Comparison of ENCODE assay signal across 11 cellular contexts in the genomic region with DNA sequence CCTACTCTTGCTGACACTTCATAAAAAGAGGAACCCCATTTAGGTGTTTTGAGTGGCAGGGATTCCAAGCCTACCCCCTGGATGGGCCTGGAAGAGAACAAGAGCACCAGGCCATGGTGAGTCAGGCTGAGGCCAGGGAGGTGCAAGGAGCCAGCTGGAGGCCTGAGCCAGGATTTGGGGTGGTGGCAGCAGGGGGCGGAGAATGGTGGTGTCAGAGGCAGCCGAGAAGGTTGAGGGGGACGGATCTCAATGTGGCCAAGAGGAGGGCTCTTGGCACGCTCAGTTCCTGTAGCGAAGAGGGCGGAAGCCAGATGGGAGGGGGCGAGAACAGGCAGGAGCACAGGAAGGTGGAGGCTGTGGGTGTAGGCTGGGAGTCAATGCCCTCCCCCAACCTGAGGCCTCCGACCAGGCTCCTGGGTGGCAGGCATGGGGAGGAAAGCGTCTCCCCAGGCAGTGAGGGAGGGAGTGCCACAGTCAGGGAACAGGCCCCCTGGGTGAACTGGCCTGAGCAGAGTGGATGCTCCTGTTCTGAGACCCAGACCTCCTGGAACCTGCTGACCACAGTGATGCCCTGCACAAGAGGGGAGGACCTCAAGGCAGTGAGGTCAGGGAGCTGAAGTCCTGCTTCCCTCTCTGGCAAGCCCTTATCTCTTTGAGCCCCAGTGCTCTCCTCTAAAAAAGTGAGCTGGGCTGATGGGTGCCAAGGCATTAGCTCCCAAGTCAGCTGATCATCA. TPM values are rescaled to one million over a fixed set of nuclear protein-coding genes. Genes with fewer than 3 reads are reported as not detected.
DNase-seq lines count a peak whose midpoint lies in the region; ATAC-seq and TF ChIP-seq lines count a peak whose summit lies in the region.
"Had no signal": no experiment of that assay in that cellular context is flagged by ENCODE, and none has a peak within 500 bp of the region (broad histone marks: within the 10 kb centered on the region; RNA-seq: fewer than 3 reads in every experiment).

No MANE protein-coding gene starts in this region.

- peaks cover 10% of the 10 kb centered on the region for H3K4me1 Mint-ChIP-seq in type B pancreatic cell (ENCODE audit: unreplicated experiment)

- H3K27ac Mint-ChIP-seq in type B pancreatic cell = no peak overlapping the region
- H3K27ac Mint-ChIP-seq: stimulated activated memory B cell treated with anti-CD40 and anti-IgM and Interleukin-4, amounts not matched to agents 10 μg/mL and 1 μg/mL and 100 μg/mL, for 72 hours had no signal

- DNase-seq in stimulated activated CD4-positive, alpha-beta T cell treated with anti-CD3 and anti-CD28 coated beads, Interleukin-12 subunit alpha, Interleukin-12 subunit beta, amount 100 ng/mL, for 4 hours = peak; percentile 14
- no peak for DNase-seq in stimulated activated CD4-positive, alpha-beta T cell treated with anti-CD3 and anti-CD28 coated beads, Interleukin-2, amount 100 ng/mL, for 48 hours
- DNase-seq in Kasumi-1 (lab: John Stamatoyannopoulos, UW) = peak; percentile 76 to 83
- peak; percentile 25 for DNase-seq in activated gamma-delta T cell treated with anti-CD3 and anti-CD28 coated beads, Interleukin-2, amount 50 U/mL, for 16 hours (ENCODE audit: low read depth)
- no peak for DNase-seq in type B pancreatic cell (ENCODE audit: extremely low spot score, unreplicated experiment)
- DNase-seq in RWPE1 (ENCODE audit: low spot score) = no peak
- no peak for DNase-seq in SHP77 treated with DMSO at 0.1 percent for 48 hours (lab: John Stamatoyannopoulos, UW)
- DNase-seq: foreskin melanocyte had no signal

- TF ChIP-seq CTCF in type B pancreatic cell (conservative IDR thresholded peaks at IDR 0.05) (no peak), RWPE1 (conservative IDR thresholded peaks at IDR 0.05; ENCODE audit: low read depth) (no peak)

- H3K4me3 Mint-ChIP-seq in type B pancreatic cell = peak overlapping the region; percentile 31
- H3K4me3 Mint-ChIP-seq: stimulated activated memory B cell treated with anti-CD40 and anti-IgM and Interleukin-4, amounts not matched to agents 10 μg/mL and 1 μg/mL and 100 μg/mL, for 72 hours had no signal

- H3K9me3 Mint-ChIP-seq in type B pancreatic cell = no peaks in the 10 kb centered on the region
- H3K9me3 Mint-ChIP-seq: stimulated activated memory B cell treated with anti-CD40 and anti-IgM and Interleukin-4, amounts not matched to agents 10 μg/mL and 1 μg/mL and 100 μg/mL, for 72 hours had no signal

- ATAC-seq in GM21529 (IDR thresholded peaks at IDR 0.05; ENCODE audit: unreplicated experiment) = no peak
- ATAC-seq: stimulated activated memory B cell treated with anti-CD40 and anti-IgM and Interleukin-4, amounts not matched to agents 10 μg/mL and 1 μg/mL and 100 μg/mL, for 72 hours had no signal

- peaks cover 71% of the 10 kb centered on the region for H3K27me3 Mint-ChIP-seq in type B pancreatic cell

- H3K36me3 Mint-ChIP-seq in type B pancreatic cell = no peaks in the 10 kb centered on the region
- H3K36me3 Mint-ChIP-seq: stimulated activated memory B cell treated with anti-CD40 and anti-IgM and Interleukin-4, amounts not matched to agents 10 μg/mL and 1 μg/mL and 100 μg/mL, for 72 hours had no signal

- no peak overlapping the region; the same call in 1 of the 2 replicates for H3K27ac ChIP-seq in RWPE1
- H3K27ac ChIP-seq: C4-2B had no signal

- POLR2A ChIA-PET in RWPE1 (lab: Yijun Ruan, JAX; ENCODE audit: low non-redundant PET) = no interaction called here

- CTCF ChIA-PET in RWPE1 (lab: Yijun Ruan, JAX) = interaction anchor here (0.7 to 1.8 kb wide), 4 partner anchors 8 to 19 kb away, joined by 3 to 8 read pairs (median 4); no protein-coding TSS in a partner anchor

RNA-seq across cellular contexts. Expression of gene RTN4RL2, which starts 13.9 kb away (rescaled TPM):
- 8.6 and 10.4 TPM in 2 replicates for total RNA-seq in type B pancreatic cell (ENCODE audit: low replicate concordance)

RNA-seq across cellular contexts. Expression of gene SLC43A1, which starts 41.3 kb away (rescaled TPM):
- 19.0 and 20.8 TPM in 2 replicates for total RNA-seq in type B pancreatic cell (ENCODE audit: low replicate concordance)

RNA-seq across cellular contexts. Expression of gene SLC43A3, which starts 47.3 kb away (rescaled TPM):
- total RNA-seq in type B pancreatic cell (ENCODE audit: low replicate concordance) = 14.0 and 20.4 TPM in 2 replicates

RNA-seq across cellular contexts. Expression of gene TIMM10, which starts 56.4 kb away (rescaled TPM):
- total RNA-seq in type B pancreatic cell (ENCODE audit: low replicate concordance) = 57.9 and 64.2 TPM in 2 replicates

Comparison
In these comparisons a context has a peak if more than half of its experiments do, and no peak if none do; other contexts are left out.
1. DNase-seq: peak in stimulated activated CD4-positive, alpha-beta T cell treated with anti-CD3 and anti-CD28 coated beads, Interleukin-12 subunit alpha, Interleukin-12 subunit beta, amount 100 ng/mL, for 4 hours (single experiment), Kasumi-1 (2 of 2) and activated gamma-delta T cell treated with anti-CD3 and anti-CD28 coated beads, Interleukin-2, amount 50 U/mL, for 16 hours (single experiment); none in stimulated activated CD4-positive, alpha-beta T cell treated with anti-CD3 and anti-CD28 coated beads, Interleukin-2, amount 100 ng/mL, for 48 hours (0 of 2), type B pancreatic cell (single experiment), RWPE1 (single experiment) and SHP77 treated with DMSO at 0.1 percent for 48 hours (single experiment).